In the genomic region with DNA sequence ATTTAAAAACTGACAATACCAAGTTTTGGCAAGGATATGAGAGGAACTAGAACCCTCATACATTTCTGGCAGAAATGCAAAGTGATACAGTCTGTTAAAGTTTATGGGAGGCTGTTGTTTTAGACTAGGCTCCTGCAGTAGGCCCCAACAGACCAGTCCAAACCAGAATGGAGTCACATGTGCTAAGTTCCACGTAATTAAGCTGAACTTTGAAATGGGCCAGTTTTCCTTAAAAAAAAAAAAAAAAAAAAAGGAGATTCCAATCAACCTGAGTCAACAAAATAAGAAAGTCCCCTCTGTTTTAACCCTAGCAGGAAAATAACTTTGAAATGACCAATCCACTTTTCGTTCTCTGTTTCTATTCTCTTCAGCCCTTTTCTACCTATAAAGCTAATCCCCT, we compare ENCODE assay signal across 34 cellular contexts. TPM values are rescaled to one million over a fixed set of nuclear protein-coding genes. Genes with fewer than 3 reads are reported as not detected.
"Had no signal": no experiment of that assay in that cellular context is flagged by ENCODE, and none has a peak within 500 bp of the region (broad histone marks: within the 10 kb centered on the region; RNA-seq: fewer than 3 reads in every experiment).

No MANE protein-coding gene starts in this region.

- H3K4me3 ChIP-seq: Peyer's patch, SJSA1 had no signal

- H3K4me1 ChIP-seq: Peyer's patch, SJSA1 had no signal

- H3K27ac ChIP-seq: Peyer's patch, SJSA1 had no signal

- DNase-seq: Karpas-422, MM.1S, NCI-H1048, NCI-H1092 treated with DMSO at 0.1 percent for 48 hours, NCI-H1105 treated with DMSO at 0.1 percent for 48 hours, NCI-H1417, NCI-H1436, NCI-H146, NCI-H1694, NCI-H187, NCI-H1930, NCI-H2029 treated with DMSO at 0.1 percent for 48 hours, NCI-H2081 treated with DMSO at 0.1 percent for 48 hours, NCI-H2107, NCI-H2171, NCI-H226, NCI-H446 treated with DMSO at 0.1 percent for 48 hours, NCI-H510A, NCI-H524, NCI-H526, NCI-H69, NCI-H748 treated with DMSO at 0.1 percent for 48 hours, NCI-H82, Right ventricle myocardium superior, RPMI8226, SHP77 treated with DMSO at 0.1 percent for 48 hours, SK-N-SH, SW 1271, T-helper 1 cell had no signal

- H3K27me3 ChIP-seq: Peyer's patch had no signal

- H3K9me2 ChIP-seq: SK-N-SH had no signal

- H3K9ac ChIP-seq: SK-N-SH had no signal

- H3K4me2 ChIP-seq: SK-N-SH had no signal

- H3K9me3 ChIP-seq: Peyer's patch, SJSA1, SK-N-SH had no signal

- H3K36me3 ChIP-seq: Peyer's patch, SJSA1 had no signal

RNA-seq across cellular contexts. Expression of gene IL17F, which starts 26.5 kb away (rescaled TPM):
- total RNA-seq: LHCN-M2, MCF 10A, OCI-LY7, Peyer's patch, Right ventricle myocardium superior, SJSA1 had no signal
- polyA plus RNA-seq: SK-N-SH had no signal

RNA-seq across cellular contexts. Expression of gene IL17A, which starts 31.6 kb away (rescaled TPM):
- total RNA-seq: LHCN-M2, MCF 10A, OCI-LY7, Peyer's patch, Right ventricle myocardium superior, SJSA1 had no signal
- polyA plus RNA-seq: SK-N-SH had no signal
